Comparison of ENCODE assay signal across 25 cellular contexts in genomic region chrX:18575744-18576143, GRCh38.
"Had no signal": no experiment of that assay in that cellular context is flagged by ENCODE, and none has a peak within 500 bp of the region (broad histone marks: within the 10 kb centered on the region; RNA-seq: fewer than 3 reads in every experiment).

No MANE protein-coding gene starts in this region.

- H3K27ac Mint-ChIP-seq: immature natural killer cell; memory B cell; natural killer cell; stimulated activated naive B cell treated with anti-CD40 and anti-IgM and Interleukin-4, amounts not matched to agents 10 μg/mL and 1 μg/mL and 100 μg/mL, for 72 hours; stimulated activated naive CD8-positive, alpha-beta T cell treated with anti-CD3 and anti-CD28 coated beads, Interleukin-15, Interleukin-2, amounts not matched to agents 100 ng/mL and 50 ng/mL, for 24 hours had no signal

- H3K9me3 Mint-ChIP-seq: immature natural killer cell; memory B cell; natural killer cell; stimulated activated naive B cell treated with anti-CD40 and anti-IgM and Interleukin-4, amounts not matched to agents 10 μg/mL and 1 μg/mL and 100 μg/mL, for 72 hours; stimulated activated naive CD8-positive, alpha-beta T cell treated with anti-CD3 and anti-CD28 coated beads, Interleukin-15, Interleukin-2, amounts not matched to agents 100 ng/mL and 50 ng/mL, for 24 hours had no signal

- H3K36me3 ChIP-seq: ovary, thoracic aorta, tibial nerve, uterus had no signal

- H3K4me3 ChIP-seq: dorsolateral prefrontal cortex, esophagus muscularis mucosa, lower lobe of right lung, ovary, psoas muscle, skin epidermis, spleen, thoracic aorta, tibial nerve, upper lobe of left lung, uterus had no signal

- DNase-seq: dorsolateral prefrontal cortex; effector CD4-positive, alpha-beta T cell; foreskin melanocyte; hypothalamus; immature natural killer cell; islet precursor cell; left ventricle myocardium superior; lower lobe of right lung; natural killer cell; occipital lobe; ovary; posterior cingulate gyrus; psoas muscle; right cardiac atrium; spleen; stimulated activated naive B cell treated with anti-CD40 and anti-IgM and Interleukin-4, amounts not matched to agents 10 μg/mL and 1 μg/mL and 100 μg/mL, for 72 hours; upper lobe of left lung; uterus had no signal

- H3K9me3 ChIP-seq: esophagus muscularis mucosa, lower lobe of right lung, ovary, psoas muscle, spleen, thoracic aorta, tibial nerve, upper lobe of left lung, uterus had no signal

- FAIRE-seq: colon had no signal

- H3K4me1 Mint-ChIP-seq: immature natural killer cell; memory B cell; natural killer cell; stimulated activated naive B cell treated with anti-CD40 and anti-IgM and Interleukin-4, amounts not matched to agents 10 μg/mL and 1 μg/mL and 100 μg/mL, for 72 hours had no signal

- H3K4me3 Mint-ChIP-seq: immature natural killer cell; memory B cell; natural killer cell; stimulated activated naive B cell treated with anti-CD40 and anti-IgM and Interleukin-4, amounts not matched to agents 10 μg/mL and 1 μg/mL and 100 μg/mL, for 72 hours; stimulated activated naive CD8-positive, alpha-beta T cell treated with anti-CD3 and anti-CD28 coated beads, Interleukin-15, Interleukin-2, amounts not matched to agents 100 ng/mL and 50 ng/mL, for 24 hours had no signal

- ATAC-seq: left ventricle myocardium superior; lower lobe of right lung; natural killer cell; psoas muscle; right cardiac atrium; stimulated activated naive B cell treated with anti-CD40 and anti-IgM and Interleukin-4, amounts not matched to agents 10 μg/mL and 1 μg/mL and 100 μg/mL, for 72 hours had no signal

- H3K36me3 Mint-ChIP-seq: natural killer cell had no signal

- H3K27me3 ChIP-seq: esophagus muscularis mucosa, ovary, spleen, tibial nerve, upper lobe of left lung, uterus had no signal

- H3K4me1 ChIP-seq: esophagus muscularis mucosa, lower lobe of right lung, psoas muscle, spleen, tibial nerve, upper lobe of left lung, uterus had no signal

- H3K27ac ChIP-seq: dorsolateral prefrontal cortex, esophagus muscularis mucosa, lower lobe of right lung, ovary, psoas muscle, skin epidermis, spleen, thoracic aorta, tibial nerve, upper lobe of left lung, uterus had no signal

- H3K27me3 Mint-ChIP-seq: memory B cell; stimulated activated naive B cell treated with anti-CD40 and anti-IgM and Interleukin-4, amounts not matched to agents 10 μg/mL and 1 μg/mL and 100 μg/mL, for 72 hours; stimulated activated naive CD8-positive, alpha-beta T cell treated with anti-CD3 and anti-CD28 coated beads, Interleukin-15, Interleukin-2, amounts not matched to agents 100 ng/mL and 50 ng/mL, for 24 hours had no signal
